1 cellular context compared by ENCODE assay signal in genomic region chr9:104968025-104968982, GRCh38.
TF ChIP-seq lines count a peak whose summit lies in the region.

No MANE protein-coding gene starts in this region.

TF ChIP-seq in HepG2, 621 proteins besides CTCF, POLR2A, EP300 and RAD21 (continued from another document and continues in another):
- TF ChIP-seq TRAFD1 (CRISPR knock-in tag; IDR thresholded peaks at IDR 0.05; ENCODE audit: borderline replicate concordance) (0 out of 2 replicates have a peak, but pooled peaks have one; percentile 30), ZNF891 (CRISPR knock-in tag; IDR thresholded peaks at IDR 0.05) (no peak), ZNF44 (CRISPR knock-in tag; IDR thresholded peaks at IDR 0.05) (0 out of 2 replicates have a peak, but pooled peaks have one; percentile 14), FOXC1 (CRISPR knock-in tag; IDR thresholded peaks at IDR 0.05; ENCODE audit: borderline replicate concordance) (peak; percentile 22; the same call in 1 of the 2 replicates), NR3C1 (CRISPR knock-in tag; IDR thresholded peaks at IDR 0.05) (no peak), CEBPB (IDR thresholded peaks at IDR 0.05; ENCODE audit: borderline replicate concordance, low read depth, low read length) (peak; percentile 89), ZNF20 (CRISPR knock-in tag; IDR thresholded peaks at IDR 0.05) (no peak), PHF20 (CRISPR knock-in tag; IDR thresholded peaks at IDR 0.05) (no peak), ISL2 (CRISPR knock-in tag; IDR thresholded peaks at IDR 0.05) (peak; percentile 50; the same call in 1 of the 2 replicates), PHF21A (CRISPR knock-in tag; IDR thresholded peaks at IDR 0.05) (no peak; the same call in 1 of the 2 replicates), GFI1 (CRISPR knock-in tag; IDR thresholded peaks at IDR 0.05; ENCODE audit: borderline replicate concordance) (no peak), JARID2 (CRISPR knock-in tag; IDR thresholded peaks at IDR 0.05; ENCODE audit: insufficient replicate concordance) (no peak), TBL1XR1 (IDR thresholded peaks at IDR 0.05; ENCODE audit: borderline replicate concordance, low read length, partially characterized antibody) (peak; percentile 11), XBP1 (CRISPR knock-in tag; IDR thresholded peaks at IDR 0.05) (no peak), ZNF792 (CRISPR knock-in tag; IDR thresholded peaks at IDR 0.05) (no peak), ZSCAN29 (CRISPR knock-in tag; conservative IDR thresholded peaks at IDR 0.05) (no peak), ZNF468 (CRISPR knock-in tag; IDR thresholded peaks at IDR 0.05) (no peak), PAXIP1 (CRISPR knock-in tag; conservative IDR thresholded peaks at IDR 0.05) (peak; percentile 51), MAFF (IDR thresholded peaks at IDR 0.05; ENCODE audit: low read depth, low read length) (no peak; the same call in 1 of the 2 replicates), KMT2A (CRISPR knock-in tag; IDR thresholded peaks at IDR 0.05) (peak; percentile 28), ZNF234 (CRISPR knock-in tag; conservative IDR thresholded peaks at IDR 0.05) (no peak), MYNN (CRISPR knock-in tag; IDR thresholded peaks at IDR 0.05; ENCODE audit: low read depth) (no peak), RERE (CRISPR knock-in tag; IDR thresholded peaks at IDR 0.05; ENCODE audit: low read depth) (no peak), KDM5B (CRISPR knock-in tag; IDR thresholded peaks at IDR 0.05; ENCODE audit: borderline replicate concordance) (peak; percentile 59; the same call in 1 of the 2 replicates), FOXK2 (IDR thresholded peaks at IDR 0.05) (no peak), THAP11 (CRISPR knock-in tag; IDR thresholded peaks at IDR 0.05) (peak; percentile 98), SNAPC2 (CRISPR knock-in tag; IDR thresholded peaks at IDR 0.05) (no peak; the same call in 1 of the 2 replicates), THYN1 (CRISPR knock-in tag; IDR thresholded peaks at IDR 0.05; ENCODE audit: borderline replicate concordance, low read depth) (no peak), ZNF83 (CRISPR knock-in tag; IDR thresholded peaks at IDR 0.05; ENCODE audit: borderline replicate concordance) (no peak), CSRNP1 (CRISPR knock-in tag; IDR thresholded peaks at IDR 0.05) (no peak), TAF1 (CRISPR knock-in tag; IDR thresholded peaks at IDR 0.05) (no peak), ZBTB34 (CRISPR knock-in tag; IDR thresholded peaks at IDR 0.05) (no peak), GTF2F1 (IDR thresholded peaks at IDR 0.05; ENCODE audit: low read length) (no peak), SKIL (CRISPR knock-in tag; IDR thresholded peaks at IDR 0.05; ENCODE audit: borderline replicate concordance) (no peak), ZNF280D (CRISPR knock-in tag; IDR thresholded peaks at IDR 0.05) (0 out of 2 replicates have a peak, but pooled peaks have one; percentile 32), HMG20B (CRISPR knock-in tag; conservative IDR thresholded peaks at IDR 0.05) (no peak), TGIF2 (CRISPR knock-in tag; IDR thresholded peaks at IDR 0.05) (0 out of 2 replicates have a peak, but pooled peaks have one; percentile 3), FOXA3 (CRISPR knock-in tag; IDR thresholded peaks at IDR 0.05) (0 out of 2 replicates have a peak, but pooled peaks have one; percentile 34), REXO4 (CRISPR knock-in tag; IDR thresholded peaks at IDR 0.05; ENCODE audit: borderline replicate concordance) (no peak), ZNF770 (CRISPR knock-in tag; IDR thresholded peaks at IDR 0.05) (no peak), ZNF354B (CRISPR knock-in tag; IDR thresholded peaks at IDR 0.05) (no peak)
